Comparison of ENCODE assay signal across 8 cellular contexts in the genomic region with DNA sequence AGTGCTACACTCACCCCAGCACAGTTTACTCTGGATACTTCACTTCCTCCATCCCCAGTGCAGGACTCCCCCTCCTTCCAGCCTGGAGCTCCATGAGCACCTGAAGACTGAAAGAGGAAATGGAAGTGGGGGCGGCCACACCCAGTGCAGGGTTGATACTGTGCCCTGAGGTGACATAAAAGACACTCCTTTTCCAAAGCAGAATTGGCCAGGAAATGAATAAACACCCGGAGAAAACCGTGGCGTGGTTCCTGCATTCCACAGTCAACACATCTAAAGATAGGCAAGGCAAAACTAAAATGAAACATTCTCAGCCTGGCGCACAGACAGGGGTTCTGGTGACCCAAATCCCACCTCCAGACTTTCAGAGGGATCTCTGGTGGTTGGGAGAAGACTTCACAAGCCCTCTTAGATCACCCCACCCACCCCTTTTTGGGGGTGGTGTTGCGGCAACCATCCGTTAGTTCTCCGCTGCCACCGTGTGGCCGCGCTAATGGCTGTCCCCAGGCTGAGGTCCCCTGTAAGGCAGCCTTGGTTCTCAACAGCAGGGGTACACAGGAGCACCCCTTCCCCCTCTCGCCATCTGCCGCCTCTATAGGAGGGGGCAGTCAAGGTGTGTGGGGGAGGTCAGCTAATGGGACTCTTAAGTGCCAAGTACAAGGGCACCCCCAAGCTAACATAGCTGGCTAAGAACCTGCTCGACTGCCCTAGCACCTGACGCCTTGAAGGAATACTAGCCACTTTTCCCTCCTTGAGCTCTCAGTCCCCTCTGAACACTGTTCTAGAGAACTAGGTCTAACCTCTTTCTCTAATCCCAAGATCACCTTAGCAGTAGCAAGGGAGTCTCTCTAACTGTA. TPM values are rescaled to one million over a fixed set of nuclear protein-coding genes. Genes with fewer than 3 reads are reported as not detected.
DNase-seq lines count a peak whose midpoint lies in the region; ATAC-seq, FAIRE-seq and TF ChIP-seq lines count a peak whose summit lies in the region.

No MANE protein-coding gene starts in this region.

- TF ChIP-seq POLR2A in GM12878 (IDR thresholded peaks at IDR 0.05; ENCODE audit: low read depth, low read length) (no peak), spleen (IDR thresholded peaks at IDR 0.05) (no peak)

- no peak for FAIRE-seq in GM12878 (lab: Jason Lieb, UNC)

- H3K9me3 ChIP-seq in H9 (ENCODE audit: control insufficient read depth, low read depth, low read length) (no peaks in the 10 kb centered on the region), GM12878 (replicated peaks; ENCODE audit: control insufficient read depth, insufficient read depth, low read length) (no peaks in the 10 kb centered on the region), iPS-20b (ENCODE audit: insufficient read depth, low read depth, low read length) (no peaks in the 10 kb centered on the region), spleen (no peaks in the 10 kb centered on the region)

- TF ChIP-seq EP300 in GM12878 (IDR thresholded peaks at IDR 0.05; ENCODE audit: borderline replicate concordance in 1 of 2, control insufficient read depth in 1 of 2, low read depth in 2 of 2, low read length in 2 of 2), result no peak

- in situ Hi-C loops in GM12878 (cut with MboI), result loop anchor here (5.0 kb wide), 1 partner anchor 104 kb away; the partner anchor contains the start of gene INKA1

- RAD21 ChIA-PET in GM12878 (lab: Charles Lee; ENCODE audit: unreplicated experiment), result interaction anchor here (0.8 to 3.3 kb wide), 8 partner anchors 22 to 102 kb away, joined by 3 to 33 read pairs (median 6); partner anchors contain the start of genes INKA1, RBM6 and TRAIP

- H2BK5ac ChIP-seq in H9 (ENCODE audit: insufficient read length, low read length), result no peak overlapping the region

- H4K8ac ChIP-seq in H9 (replicated peaks; ENCODE audit: insufficient read length, low read depth, low read length), result no peak overlapping the region

- H3K4me1 Mint-ChIP-seq in H9, result peaks cover 41 to 63% of the 10 kb centered on the region in 2 experiments

- H4K20me1 ChIP-seq in H9 (ENCODE audit: control insufficient read depth, insufficient read depth, insufficient read length) (no peaks in the 10 kb centered on the region), GM12878 (ENCODE audit: control insufficient read depth, insufficient read depth) (no peaks in the 10 kb centered on the region)

- H2BK12ac ChIP-seq in H9 (ENCODE audit: insufficient read length, low read depth, low read length), result no peak overlapping the region

- H3K36me3 Mint-ChIP-seq in H9 (ENCODE audit: insufficient read depth in 1 of 3, low read depth in 3 of 3), result peaks cover 0 to 5% (median 0%) of the 10 kb centered on the region in 3 experiments; a peak in 3 of 7 replicates

- H3K36me3 ChIP-seq in BJ (ENCODE audit: control insufficient read depth, insufficient read depth, low read length) (peaks cover 5% of the 10 kb centered on the region), GM12878 (ENCODE audit: control insufficient read depth in 2 of 2, insufficient read depth in 2 of 2, low read length in 1 of 2) (peaks cover 0 to 2% of the 10 kb centered on the region in 2 experiments; a peak in 2 of 4 replicates), iPS-20b (ENCODE audit: insufficient read depth, low read depth, low read length) (no peaks in the 10 kb centered on the region), spleen (peaks cover 0 to 31% (median 21%) of the 10 kb centered on the region in 6 donors)

- H3K4me1 ChIP-seq in H9 (ENCODE audit: insufficient read depth, low read length), result peaks cover 2% of the 10 kb centered on the region; the same call in 1 of the 2 replicates
- H3K4me1 ChIP-seq in GM12878 (ENCODE audit: control insufficient read depth, insufficient read depth, low read length), result peaks cover 25% of the 10 kb centered on the region
- H3K4me1 ChIP-seq in iPS-20b (ENCODE audit: insufficient read depth, low read length), result peaks cover 7% of the 10 kb centered on the region; the same call in 1 of the 2 replicates
- peaks cover 9 to 44% (median 32%) of the 10 kb centered on the region in 6 donors for H3K4me1 ChIP-seq in spleen

- H3K27ac Mint-ChIP-seq in H9, result peak overlapping the region; percentile 66 to 77 (median 68); a peak in 2 of 7 replicates

- no peak overlapping the region for H4K91ac ChIP-seq in H9 (ENCODE audit: insufficient read length, low read depth, low read length)

- no peak overlapping the region for H2BK15ac ChIP-seq in H9 (ENCODE audit: low read depth, low read length)

- TF ChIP-seq RAD21 in GM12878 (IDR thresholded peaks at IDR 0.05; ENCODE audit: insufficient read depth, low read depth, low read length), result peak; percentile 72

- H3K56ac ChIP-seq in H9 (ENCODE audit: insufficient read length, low read depth, low read length), result no peak overlapping the region

- H3K27me3 Mint-ChIP-seq in H9 (ENCODE audit: low read depth), result no peaks in the 10 kb centered on the region; the same call in 1 of the 2 replicates

- WGBS in H9 (ENCODE audit: extremely low coverage, insufficient read length, low lambda C conversion rate), result no CpG with 5 or more reads among the region's 15 CpGs
- 17% methylated on average over 14 of the region's 15 CpGs for WGBS in GM12878 (ENCODE audit: insufficient coverage, insufficient replicate concordance, low lambda C conversion rate, missing lambda C conversion rate)
- WGBS in spleen, 5 donors, result 18 to 29% (median 22%) methylated on average over 15 of the region's 15 CpGs

- H3K79me2 ChIP-seq in H9 (ENCODE audit: insufficient read depth, low read length), result no peaks in the 10 kb centered on the region
- no peaks in the 10 kb centered on the region for H3K79me2 ChIP-seq in GM12878 (ENCODE audit: control insufficient read depth, insufficient read depth, low read length)

- H3K14ac ChIP-seq in H9 (ENCODE audit: insufficient read depth, low read length), result no peak overlapping the region

- no peaks in the 10 kb centered on the region for H3K23me2 ChIP-seq in H9 (ENCODE audit: insufficient read length, low read depth, low read length, poor library complexity, severe bottlenecking)

- H2BK20ac ChIP-seq in H9 (ENCODE audit: low read depth, low read length, poor library complexity, severe bottlenecking), result no peak overlapping the region

- CTCF ChIA-PET in BJ (lab: Yijun Ruan, JAX) (interaction anchor here (0.7 to 6.7 kb wide), 13 partner anchors 9 to 367 kb away, joined by 3 to 43 read pairs (median 4); partner anchors contain the start of genes INKA1, IP6K1 and MON1A), GM12878 (lab: Yijun Ruan, JAX) (interaction anchor here (0.7 to 8.4 kb wide), 24 partner anchors 8 to 366 kb away, joined by 3 to 70 read pairs (median 4); partner anchors contain the start of genes INKA1 and RBM6)

- TF ChIP-seq CTCF in BJ (IDR thresholded peaks at IDR 0.05; ENCODE audit: insufficient read depth, low read depth, low read length), result peak; percentile 85
- TF ChIP-seq CTCF in H9 (conservative IDR thresholded peaks at IDR 0.05), result peak; percentile 81
- peak; percentile 66 to 77 (median 71); a peak in 5 of 6 replicates for TF ChIP-seq CTCF in GM12878 (IDR thresholded peaks at IDR 0.05 in 2 of 3, conservative IDR thresholded peaks at IDR 0.05 in 1 of 3; ENCODE audit: control insufficient read depth in 2 of 3, extremely low read depth in 1 of 3, insufficient read depth in 1 of 3, low read depth in 3 of 3, low read length in 3 of 3)
- peak in 9 of 11 experiments; percentile 32 to 70 (median 49) for TF ChIP-seq CTCF in spleen (IDR thresholded peaks at IDR 0.05 in 8 of 11, conservative IDR thresholded peaks at IDR 0.05 in 3 of 11)

- no peak overlapping the region for H3K27ac ChIP-seq in H9 (ENCODE audit: insufficient read length, low read depth, low read length)
- peak overlapping the region; percentile 46 for H3K27ac ChIP-seq in GM12878 (ENCODE audit: control insufficient read depth, insufficient read depth)
- H3K27ac ChIP-seq in iPS-20b (ENCODE audit: low read length), result no peak overlapping the region
- H3K27ac ChIP-seq in spleen, result peak overlapping the region in 5 of 8 donors; percentile 7 to 48 (median 28)

- H3T11ph ChIP-seq in H9 (ENCODE audit: low read length), result no peak overlapping the region

- intact Hi-C loops in GM12878 (cut with micrococcal nuclease; ENCODE audit: unreplicated experiment), result loop anchor here (1.0 to 5.0 kb wide), 4 partner anchors 49 to 203 kb away; partner anchors contain the start of genes INKA1 and TRAIP
- intact Hi-C loops in spleen (cut with DNase I; ENCODE audit: low total_unique reads), result no loop called here

- H3K18ac ChIP-seq in H9 (ENCODE audit: insufficient read length, low read depth, low read length), result no peak overlapping the region

- no peak overlapping the region for H3K4ac ChIP-seq in H9 (ENCODE audit: low read depth, low read length)

- H3K4me3 Mint-ChIP-seq in H9, result peak overlapping the region; percentile 1 to 34; a peak in 2 of 5 replicates

- BruUV-seq in GM12878 (replicated peaks; lab: Mats Ljungman, UMichigan), result no TSS peak

- SMC1A ChIA-PET in GM12878 (lab: Charles Lee; ENCODE audit: uncharacterized antibody, unreplicated experiment), result interaction anchor here (0.6 to 1.7 kb wide), 13 partner anchors 10 to 783 kb away, joined by 3 to 7 read pairs (median 3); partner anchors contain the start of gene INKA1

- no peak overlapping the region for H2AFZ ChIP-seq in H9 (ENCODE audit: low read length)
- peak overlapping the region; percentile 38 for H2AFZ ChIP-seq in GM12878 (ENCODE audit: control insufficient read depth, low read depth, low read length)

- H3K9ac ChIP-seq in H9 (ENCODE audit: extremely low read depth, insufficient read length, low read length) (no peak overlapping the region), GM12878 (ENCODE audit: control insufficient read depth, insufficient read depth, low read length) (no peak overlapping the region; the same call in 1 of the 2 replicates), iPS-20b (ENCODE audit: low read depth, low read length) (no peak overlapping the region)

- no peak for DNase-seq in BJ (ENCODE audit: low read depth)
- DNase-seq in H9, result peak; percentile 69
- peak in 3 of 5 experiments; percentile 32 to 58 (median 34) for DNase-seq in T-helper 2 cell
- no peak for DNase-seq in GM12878 (ENCODE audit: low read depth, low spot score)
- DNase-seq in spleen, result peak; percentile 82
- no peak for DNase-seq in NCI-H2196 (lab: John Stamatoyannopoulos, UW; ENCODE audit: unreplicated experiment)

- no peak overlapping the region for H4K5ac ChIP-seq in H9 (ENCODE audit: insufficient read length, low read depth, low read length)

- no peak overlapping the region for H3K23ac ChIP-seq in H9 (ENCODE audit: insufficient read length, low read depth, low read length)

- POLR2A ChIA-PET in BJ (lab: Charles Lee) (interaction anchor here (0.6 kb wide), 1 partner anchor 103 kb away, joined by 5 read pairs; the partner anchor contains the start of gene INKA1), GM12878 (lab: Charles Lee) (interaction anchor here (1.1 to 1.5 kb wide), 2 partner anchors 22 to 33 kb away, joined by 3 to 5 read pairs; partner anchors contain the start of genes MON1A and RBM6)

- no peaks in the 10 kb centered on the region for H3K27me3 ChIP-seq in BJ (ENCODE audit: control insufficient read depth, insufficient read depth, low read length)
- H3K27me3 ChIP-seq in H9 (ENCODE audit: insufficient read depth, low read length), result no peaks in the 10 kb centered on the region; the same call in 1 of the 2 replicates
- H3K27me3 ChIP-seq in GM12878 (replicated peaks in 1 of 2; ENCODE audit: control insufficient read depth in 2 of 2, insufficient read depth in 2 of 2, low read length in 1 of 2), result no peaks in the 10 kb centered on the region
- H3K27me3 ChIP-seq in iPS-20b (ENCODE audit: insufficient read depth, low read length), result peaks cover 31% of the 10 kb centered on the region; the same call in 1 of the 2 replicates
- no peaks in the 10 kb centered on the region for H3K27me3 ChIP-seq in spleen (replicated peaks in 1 of 7)

- H3K9me3 Mint-ChIP-seq in H9, result no peaks in the 10 kb centered on the region; a peak in 1 of 5 replicates

- no peak overlapping the region for H3K4me2 ChIP-seq in H9 (ENCODE audit: insufficient read depth, insufficient read length, low read length)
- peak overlapping the region; percentile 19 for H3K4me2 ChIP-seq in GM12878 (ENCODE audit: control insufficient read depth, insufficient read depth)

- ATAC-seq in GM12878 (peak; percentile 72), HG03280 (IDR thresholded peaks at IDR 0.05; ENCODE audit: unreplicated experiment) (no peak)

- peak overlapping the region; percentile 19; the same call in 1 of the 2 replicates for H3K4me3 ChIP-seq in BJ (ENCODE audit: low read depth, low read length)
- H3K4me3 ChIP-seq in GM12878, result 0 out of 2 replicates have a peak overlapping the region, but pooled peaks have one; percentile 3
- peak overlapping the region; percentile 40; the same call in 1 of the 2 replicates for H3K4me3 ChIP-seq in iPS-20b (ENCODE audit: low read length)
- H3K4me3 ChIP-seq in spleen, result peak overlapping the region in 4 of 8 donors; percentile 10 to 53 (median 10)

- H3K79me1 ChIP-seq in H9 (ENCODE audit: insufficient read depth, low read depth, low read length, poor library complexity, severe bottlenecking), result no peaks in the 10 kb centered on the region

- H2AK5ac ChIP-seq in H9 (ENCODE audit: insufficient read length, low read length), result no peak overlapping the region

- no peak overlapping the region for H2BK120ac ChIP-seq in H9 (ENCODE audit: low read depth, low read length, poor library complexity, severe bottlenecking)

RNA-seq across cellular contexts. Expression of gene MST1R, which starts 2.6 kb away (rescaled TPM):
- 0.17 and 0.64 TPM in 2 replicates for polyA plus RNA-seq in BJ (2011; rRNA removed)
- polyA minus RNA-seq in BJ (2011; rRNA and poly(A)+ RNA removed), result 0.51 and 0.76 TPM in 2 replicates
- total RNA-seq in H9 (2021), result 4.9 and 5.3 TPM in 2 replicates
- 7.5 and 8.1 TPM in 2 replicates for total RNA-seq in GM12878 (2013; cell fraction: nucleolus; rRNA removed)
- total RNA-seq in GM12878 (2014; rRNA removed), result 1.1 and 1.3 TPM in 2 replicates
- total RNA-seq in GM12878 (2014; rRNA removed; fragmentation: Illumina TruSeq; extraction: Trizol), result 0.40 and 1.7 TPM in 2 replicates
- total RNA-seq in GM12878 (2021), result 2.3 and 3.0 TPM in 2 replicates
- polyA plus RNA-seq in GM12878 (2011; ENCODE audit: low read depth), result 0.59 TPM
- 1.8 and 5.1 TPM in 2 replicates for polyA plus RNA-seq in GM12878 (2011; rRNA removed)
- 5.1 and 7.9 TPM in 2 replicates for polyA plus RNA-seq in GM12878 (2011; cell fraction: cytosol; rRNA removed)
- polyA plus RNA-seq in GM12878 (2011; cell fraction: nucleus; rRNA removed), result 64.7 and 74.7 TPM in 2 replicates
- 0.89 and 1.1 TPM in 2 replicates for polyA plus RNA-seq in GM12878 (2012)
- polyA plus RNA-seq in GM12878 (2014; fragmentation: Illumina TruSeq; extraction: Trizol), result 0.35 and 1.1 TPM in 2 replicates
- 1 to 10 TPM in 1 of 2 experiments, under 1 TPM in 1; 0.68 to 1.2 TPM for polyA plus RNA-seq in GM12878 (2014; fragmentation: Nextera tagmentation; extraction: Ambion mirVana)
- 4.5 and 5.6 TPM in 2 replicates for polyA plus RNA-seq in GM12878 (2014; rRNA removed)
- polyA plus RNA-seq in GM12878 (2016; fragmentation: Nextera tagmentation; extraction: Ambion mirVana), result 1 to 10 TPM; 1.3 to 2.2 TPM
- polyA minus RNA-seq in GM12878 (2011; rRNA and poly(A)+ RNA removed), result 6.0 and 9.4 TPM in 2 replicates
- polyA minus RNA-seq in GM12878 (2011; cell fraction: cytosol; rRNA and poly(A)+ RNA removed), result 4.1 and 4.4 TPM in 2 replicates
- polyA minus RNA-seq in GM12878 (2011; cell fraction: nucleus; rRNA and poly(A)+ RNA removed), result 11.8 and 21.5 TPM in 2 replicates
- total RNA-seq in spleen, result 1 to 10 TPM; 1.1 to 7.7 (median 2.9) TPM
- polyA plus RNA-seq in spleen, result 1 to 10 TPM; 2.8 to 3.4 (median 3.2) TPM

RNA-seq across cellular contexts. Expression of gene MON1A, which starts 23.4 kb away (rescaled TPM):
- polyA plus RNA-seq in BJ (2011; rRNA removed) (9.5 and 14.1 TPM in 2 replicates), GM12878 (2011; rRNA removed) (2.1 and 6.2 TPM in 2 replicates), GM12878 (2014; fragmentation: Illumina TruSeq; extraction: Trizol) (0.98 and 4.0 TPM in 2 replicates), GM12878 (2014; fragmentation: Nextera tagmentation; extraction: Ambion mirVana) (1 to 10 TPM; 1.3 to 2.4 TPM), GM12878 (2014; rRNA removed) (10.3 and 10.8 TPM in 2 replicates), GM12878 (2016; fragmentation: Nextera tagmentation; extraction: Ambion mirVana) (10 to 100 TPM in 1 of 2 experiments, 1 to 10 TPM in 1; 9.2 to 10.5 TPM), spleen (1 to 10 TPM; 3.4 to 5.9 (median 4.5) TPM)
- 5.7 and 7.6 TPM in 2 replicates for polyA minus RNA-seq in BJ (2011; rRNA and poly(A)+ RNA removed)
- total RNA-seq in H9 (2021) (10.0 and 10.9 TPM in 2 replicates), GM12878 (2014; rRNA removed) (9.9 TPM in 2 replicates), GM12878 (2014; rRNA removed; fragmentation: Illumina TruSeq; extraction: Trizol) (2.6 and 3.5 TPM in 2 replicates), GM12878 (2021) (9.0 and 10.3 TPM in 2 replicates), spleen (1 to 10 TPM; 5.3 to 9.3 (median 7.5) TPM)
- total RNA-seq in GM12878 (2013; cell fraction: nucleolus; rRNA removed), result 4.3 and 4.7 TPM in 2 replicates
- 1.4 TPM for polyA plus RNA-seq in GM12878 (2011; ENCODE audit: low read depth)
- polyA plus RNA-seq in GM12878 (2011; cell fraction: cytosol; rRNA removed), result 9.8 and 14.4 TPM in 2 replicates
- polyA plus RNA-seq in GM12878 (2011; cell fraction: nucleus; rRNA removed), result 11.7 and 14.4 TPM in 2 replicates
- polyA plus RNA-seq in GM12878 (2012), result 3.3 and 4.2 TPM in 2 replicates
- 4.0 and 5.8 TPM in 2 replicates for polyA minus RNA-seq in GM12878 (2011; rRNA and poly(A)+ RNA removed)
- 3.9 and 5.7 TPM in 2 replicates for polyA minus RNA-seq in GM12878 (2011; cell fraction: cytosol; rRNA and poly(A)+ RNA removed)
- polyA minus RNA-seq in GM12878 (2011; cell fraction: nucleus; rRNA and poly(A)+ RNA removed), result 1.8 and 5.2 TPM in 2 replicates

RNA-seq across cellular contexts. Expression of gene RBM6, which starts 33.7 kb away (rescaled TPM):
- polyA plus RNA-seq in BJ (2011; rRNA removed) (33.4 and 46.6 TPM in 2 replicates), GM12878 (2011; rRNA removed) (103 and 128 TPM in 2 replicates), GM12878 (2014; fragmentation: Illumina TruSeq; extraction: Trizol) (102 and 136 TPM in 2 replicates), GM12878 (2014; fragmentation: Nextera tagmentation; extraction: Ambion mirVana) (10 to 100 TPM; 45.3 to 84.4 TPM), GM12878 (2014; rRNA removed) (73.6 and 89.8 TPM in 2 replicates), GM12878 (2016; fragmentation: Nextera tagmentation; extraction: Ambion mirVana) (10 to 100 TPM; 70.6 to 78.2 TPM), spleen (100 to 1,000 TPM; 118 to 320 (median 303) TPM)
- 13.9 and 17.0 TPM in 2 replicates for polyA minus RNA-seq in BJ (2011; rRNA and poly(A)+ RNA removed)
- total RNA-seq in H9 (2021) (81.4 and 90.7 TPM in 2 replicates), GM12878 (2014; rRNA removed) (56.4 and 62.5 TPM in 2 replicates), GM12878 (2014; rRNA removed; fragmentation: Illumina TruSeq; extraction: Trizol) (94.1 and 94.6 TPM in 2 replicates), GM12878 (2021) (66.5 and 72.7 TPM in 2 replicates), spleen (100 to 1,000 TPM; 104 to 191 (median 144) TPM)
- 400 and 435 TPM in 2 replicates for total RNA-seq in GM12878 (2013; cell fraction: nucleolus; rRNA removed)
- polyA plus RNA-seq in GM12878 (2011; ENCODE audit: low read depth), result 45.2 TPM
- 50.3 and 56.4 TPM in 2 replicates for polyA plus RNA-seq in GM12878 (2011; cell fraction: cytosol; rRNA removed)
- 317 and 335 TPM in 2 replicates for polyA plus RNA-seq in GM12878 (2011; cell fraction: nucleus; rRNA removed)
- polyA plus RNA-seq in GM12878 (2012), result 67.7 and 87.7 TPM in 2 replicates
- 30.0 and 44.6 TPM in 2 replicates for polyA minus RNA-seq in GM12878 (2011; rRNA and poly(A)+ RNA removed)
- polyA minus RNA-seq in GM12878 (2011; cell fraction: cytosol; rRNA and poly(A)+ RNA removed), result 12.5 and 15.6 TPM in 2 replicates
- 42.7 and 57.8 TPM in 2 replicates for polyA minus RNA-seq in GM12878 (2011; cell fraction: nucleus; rRNA and poly(A)+ RNA removed)

RNA-seq across cellular contexts. Expression of gene CAMKV, which starts 36.5 kb away (rescaled TPM):
- not detected in 2 replicates for polyA plus RNA-seq in BJ (2011; rRNA removed)
- not detected in 2 replicates for polyA minus RNA-seq in BJ (2011; rRNA and poly(A)+ RNA removed)
- total RNA-seq in H9 (2021), result 50.4 and 54.2 TPM in 2 replicates
- not detected in 2 replicates for total RNA-seq in GM12878 (2013; cell fraction: nucleolus; rRNA removed)
- not detected in 2 replicates for total RNA-seq in GM12878 (2014; rRNA removed)
- not detected in 2 replicates for total RNA-seq in GM12878 (2014; rRNA removed; fragmentation: Illumina TruSeq; extraction: Trizol)
- total RNA-seq in GM12878 (2021), result 0.16 TPM in 1 of 2 replicates, not detected in the other
- polyA plus RNA-seq in GM12878 (2011; ENCODE audit: low read depth), result not detected
- 0.13 TPM in 1 of 2 replicates, not detected in the other for polyA plus RNA-seq in GM12878 (2011; rRNA removed)
- 0.01 and 0.05 TPM in 2 replicates for polyA plus RNA-seq in GM12878 (2011; cell fraction: cytosol; rRNA removed)
- polyA plus RNA-seq in GM12878 (2011; cell fraction: nucleus; rRNA removed), result 0.16 and 0.25 TPM in 2 replicates
- not detected in 2 replicates for polyA plus RNA-seq in GM12878 (2012)
- polyA plus RNA-seq in GM12878 (2014; fragmentation: Illumina TruSeq; extraction: Trizol), result not detected in 2 replicates
- not detected for polyA plus RNA-seq in GM12878 (2014; fragmentation: Nextera tagmentation; extraction: Ambion mirVana)
- polyA plus RNA-seq in GM12878 (2014; rRNA removed), result 0.05 TPM in 1 of 2 replicates, not detected in the other
- polyA plus RNA-seq in GM12878 (2016; fragmentation: Nextera tagmentation; extraction: Ambion mirVana), result under 1 TPM; 0.06 to 0.20 TPM
- not detected in 2 replicates for polyA minus RNA-seq in GM12878 (2011; rRNA and poly(A)+ RNA removed)
- not detected in 2 replicates for polyA minus RNA-seq in GM12878 (2011; cell fraction: cytosol; rRNA and poly(A)+ RNA removed)
- 0.10 TPM in 1 of 2 replicates, not detected in the other for polyA minus RNA-seq in GM12878 (2011; cell fraction: nucleus; rRNA and poly(A)+ RNA removed)
- not detected for total RNA-seq in spleen
- not detected for polyA plus RNA-seq in spleen

RNA-seq across cellular contexts. Expression of gene TRAIP, which starts 49.9 kb away (rescaled TPM):
- 4.9 and 5.8 TPM in 2 replicates for polyA plus RNA-seq in BJ (2011; rRNA removed)
- 5.8 and 6.3 TPM in 2 replicates for polyA minus RNA-seq in BJ (2011; rRNA and poly(A)+ RNA removed)
- total RNA-seq in H9 (2021), result 30.9 and 36.7 TPM in 2 replicates
- total RNA-seq in GM12878 (2013; cell fraction: nucleolus; rRNA removed), result 18.7 and 23.8 TPM in 2 replicates
- 20.9 and 21.1 TPM in 2 replicates for total RNA-seq in GM12878 (2014; rRNA removed)
- 14.7 and 15.9 TPM in 2 replicates for total RNA-seq in GM12878 (2014; rRNA removed; fragmentation: Illumina TruSeq; extraction: Trizol)
- total RNA-seq in GM12878 (2021), result 19.5 and 23.7 TPM in 2 replicates
- 8.2 TPM for polyA plus RNA-seq in GM12878 (2011; ENCODE audit: low read depth)
- 12.5 and 18.6 TPM in 2 replicates for polyA plus RNA-seq in GM12878 (2011; rRNA removed)
- polyA plus RNA-seq in GM12878 (2011; cell fraction: cytosol; rRNA removed), result 17.4 and 27.0 TPM in 2 replicates
- polyA plus RNA-seq in GM12878 (2011; cell fraction: nucleus; rRNA removed), result 81.4 and 83.2 TPM in 2 replicates
- polyA plus RNA-seq in GM12878 (2012), result 10.8 and 11.1 TPM in 2 replicates
- 17.9 and 22.1 TPM in 2 replicates for polyA plus RNA-seq in GM12878 (2014; fragmentation: Illumina TruSeq; extraction: Trizol)
- 10 to 100 TPM; 33.6 to 37.0 TPM for polyA plus RNA-seq in GM12878 (2014; fragmentation: Nextera tagmentation; extraction: Ambion mirVana)
- polyA plus RNA-seq in GM12878 (2014; rRNA removed), result 22.4 and 25.1 TPM in 2 replicates
- 10 to 100 TPM; 26.8 to 31.2 TPM for polyA plus RNA-seq in GM12878 (2016; fragmentation: Nextera tagmentation; extraction: Ambion mirVana)
- 22.6 and 26.3 TPM in 2 replicates for polyA minus RNA-seq in GM12878 (2011; rRNA and poly(A)+ RNA removed)
- 10.6 TPM in 2 replicates for polyA minus RNA-seq in GM12878 (2011; cell fraction: cytosol; rRNA and poly(A)+ RNA removed)
- polyA minus RNA-seq in GM12878 (2011; cell fraction: nucleus; rRNA and poly(A)+ RNA removed), result 22.2 and 31.2 TPM in 2 replicates
- 1 to 10 TPM; 2.5 to 4.3 (median 3.9) TPM for total RNA-seq in spleen
- 1 to 10 TPM; 2.1 to 3.5 (median 2.8) TPM for polyA plus RNA-seq in spleen

Comparison
In these comparisons a context has a peak if more than half of its experiments do, and no peak if none do; other contexts are left out.
1. DNase-seq: peak in H9 (single experiment), T-helper 2 cell (3 of 5) and spleen (single experiment); none in BJ (single experiment), GM12878 (single experiment) and NCI-H2196 (single experiment).
2. H3K27ac ChIP-seq: peak in GM12878 (single experiment) and spleen (5 of 8); none in H9 (single experiment) and iPS-20b (single experiment).
3. Peak in every context shown above with its lines, with median percentiles within 50 percentile points of each other: CTCF ChIP-seq.